7 cellular contexts compared by ENCODE assay signal in genomic region chr22:32132783-32133182, GRCh38. TPM values are rescaled to one million over a fixed set of nuclear protein-coding genes. Genes with fewer than 3 reads are reported as not detected.
"Had no signal": no experiment of that assay in that cellular context is flagged by ENCODE, and none has a peak within 500 bp of the region (broad histone marks: within the 10 kb centered on the region; RNA-seq: fewer than 3 reads in every experiment).

No MANE protein-coding gene starts in this region.

- H3K36me3 Mint-ChIP-seq: IgD-negative memory B cell had no signal

- DNase-seq: IMR-90, KBM-7 had no signal

- ATAC-seq: HepG2, K562 had no signal

- H3K4me3 Mint-ChIP-seq: IgD-negative memory B cell had no signal

- H3K4me3 ChIP-seq: K562 had no signal

- H3K9me3 Mint-ChIP-seq: IgD-negative memory B cell had no signal

RNA-seq across cellular contexts. Expression of gene C22orf42, which starts 26.3 kb away (rescaled TPM):
- total RNA-seq: HepG2, HT-29, HT1080, IMR-90, K562 had no signal
- polyA plus RNA-seq: HepG2, IgD-negative memory B cell, IMR-90, K562 had no signal
